ENCODE assay signal across 1 cellular context in genomic region chr10:49552277-49552676, GRCh38.
TF ChIP-seq lines count a peak whose summit lies in the region.

No MANE protein-coding gene starts in this region.

TF ChIP-seq in endothelial cell of umbilical vein, 7 proteins besides CTCF, POLR2A, EP300 and RAD21 (continued from another document):
- peak; percentile 9 for TF ChIP-seq JUN (IDR thresholded peaks at IDR 0.05; ENCODE audit: borderline replicate concordance, insufficient read depth, insufficient read length, low read depth)
- TF ChIP-seq FOS (IDR thresholded peaks at IDR 0.05; ENCODE audit: borderline replicate concordance, insufficient read depth, low read length), result peak; percentile 46
- no peak for TF ChIP-seq EZH2 (IDR thresholded peaks at IDR 0.05; ENCODE audit: borderline replicate concordance, low read depth, low read length, severe bottlenecking)
- peak; percentile 25 for TF ChIP-seq POLR2AphosphoS5 (IDR thresholded peaks at IDR 0.05; ENCODE audit: insufficient read depth, low read depth, low read length)
